In genomic region chr14:23173039-23173438, GRCh38 we compare ENCODE assay signal across 23 cellular contexts. TPM values are rescaled to one million over a fixed set of nuclear protein-coding genes. Genes with fewer than 3 reads are reported as not detected.
A peak's percentile ranks its signal among the peaks of the same experiment; 100 is the strongest.
DNase-seq lines count a peak whose midpoint lies in the region; ATAC-seq, FAIRE-seq and TF ChIP-seq lines count a peak whose summit lies in the region.
"Had no signal": no experiment of that assay in that cellular context is flagged by ENCODE, and none has a peak within 500 bp of the region (broad histone marks: within the 10 kb centered on the region; RNA-seq: fewer than 3 reads in every experiment).

No MANE protein-coding gene starts in this region.

- no TSS peak for BruUV-seq in HepG2 (replicated peaks; lab: Mats Ljungman, UMichigan)

- no peak overlapping the region for H2AFZ ChIP-seq in HepG2 (ENCODE audit: low read length)

- H3K9me3 Mint-ChIP-seq in brain (peaks cover 0 to 2% (median 0%) of the 10 kb centered on the region in 5 experiments), mesothelial cell of epicardium (no peaks in the 10 kb centered on the region)

- in situ Hi-C loops in HepG2 (cut with HindIII; ENCODE audit: extremely low pct_ligation_motif_present, low pct_unique_long_range_greater_than_20kb), result no loop called here

- H3K4me1 Mint-ChIP-seq in brain (peaks cover 54% of the 10 kb centered on the region), mesothelial cell of epicardium (peaks cover 66% of the 10 kb centered on the region)

- H3K9me3 ChIP-seq in right lobe of liver, result no peaks in the 10 kb centered on the region
- H3K9me3 ChIP-seq in HepG2 (ENCODE audit: low read length), result no peaks in the 10 kb centered on the region
- H3K9me3 ChIP-seq: pancreas had no signal

- TF ChIP-seq EP300 in HepG2 (IDR thresholded peaks at IDR 0.05; ENCODE audit: low read depth in 2 of 2, low read length in 2 of 2), result no peak
- no peak for TF ChIP-seq EP300 in HepG2 (CRISPR knock-in tag; IDR thresholded peaks at IDR 0.05; ENCODE audit: borderline replicate concordance)

- H3K4me3 Mint-ChIP-seq in brain (peak overlapping the region in 2 of 5 experiments; percentile 31 to 48), mesothelial cell of epicardium (no peak overlapping the region)

- CTCF ChIA-PET in HepG2 (lab: Yijun Ruan, JAX; ENCODE audit: low intra/inter-chr PET ratio, low total read pairs), result no interaction called here

- H3K9ac ChIP-seq in HepG2 (ENCODE audit: insufficient read depth, low read depth, low read length), result no peak overlapping the region

- no peaks in the 10 kb centered on the region for H3K36me3 Mint-ChIP-seq in brain
- no peaks in the 10 kb centered on the region for H3K36me3 Mint-ChIP-seq in mesothelial cell of epicardium

- WGBS in right lobe of liver (ENCODE audit: insufficient coverage, low coverage, low lambda C conversion rate, missing lambda C conversion rate), result 67% methylated on average over 2 of the region's 2 CpGs
- WGBS in HepG2 (ENCODE audit: low lambda C conversion rate), result 51% methylated on average over 2 of the region's 2 CpGs

- H3K27ac ChIP-seq in right lobe of liver (no peak overlapping the region), HepG2 (ENCODE audit: extremely low read length, insufficient read depth, low read length) (no peak overlapping the region)
- H3K27ac ChIP-seq: pancreas had no signal

- H3K4me1 ChIP-seq in right lobe of liver, result no peaks in the 10 kb centered on the region
- H3K4me1 ChIP-seq in HepG2 (ENCODE audit: insufficient read depth, low read length), result peaks cover 15% of the 10 kb centered on the region

- DNase-seq in right lobe of liver (no peak), HepG2 (ENCODE audit: low spot score) (no peak), mesothelial cell of epicardium (ENCODE audit: low spot score in 2 of 2, unreplicated experiment in 2 of 2) (no peak), SK-N-DZ (ENCODE audit: low spot score) (no peak), NCI-H146 (lab: John Stamatoyannopoulos, UW) (no peak), H4 (ENCODE audit: low spot score) (no peak)
- no peak for DNase-seq in activated CD4-positive, CD25-positive, alpha-beta regulatory T cell (lab: John Stamatoyannopoulos, UW)
- DNase-seq: activated CD4-positive, alpha-beta T cell treated with anti-CD3 and anti-CD28 coated beads, Interleukin-2, amount 50 U/mL, for 1 hour; activated naive CD4-positive, alpha-beta T cell treated with Interleukin-2 at 50 U/mL for 16 hours; activated T-cell treated with anti-CD3 and anti-CD28 coated beads for 4 hours; aorta; C1 segment of cervical spinal cord; Kasumi-1; left cardiac atrium; NCI-H524 treated with DMSO at 0.1 percent for 48 hours; pancreas; small intestine; stimulated activated CD4-positive, alpha-beta T cell treated with anti-CD3 and anti-CD28 coated beads, Interleukin-4, amount 100 ng/mL, for 24 hours had no signal

- H3K27ac Mint-ChIP-seq in brain (peak overlapping the region in 3 of 5 experiments; percentile 32 to 65 (median 43)), mesothelial cell of epicardium (peak overlapping the region; percentile 62)

- FAIRE-seq in HepG2 (lab: Jason Lieb, UNC), result no peak
- FAIRE-seq: pancreas, small intestine had no signal

- no peak overlapping the region for H3K4me2 ChIP-seq in HepG2 (ENCODE audit: low read depth, low read length)

- H3K27me3 ChIP-seq in right lobe of liver, result no peaks in the 10 kb centered on the region
- peaks cover 3 to 31% of the 10 kb centered on the region in 2 experiments; a peak in 3 of 5 replicates for H3K27me3 ChIP-seq in HepG2 (ENCODE audit: control insufficient read depth in 1 of 2, insufficient read depth in 2 of 2, low read length in 2 of 2)
- H3K27me3 ChIP-seq: pancreas had no signal

- H3K27me3 Mint-ChIP-seq in brain (peaks cover 7% of the 10 kb centered on the region), mesothelial cell of epicardium (ENCODE audit: low read depth) (no peaks in the 10 kb centered on the region)

- POLR2A ChIA-PET in HepG2 (lab: Yijun Ruan, JAX), result interaction anchor here (1.2 kb wide), 1 partner anchor 9 kb away, joined by 3 read pairs; no protein-coding TSS in a partner anchor

- TF ChIP-seq CTCF in right lobe of liver (IDR thresholded peaks at IDR 0.05) (no peak), HepG2 (CRISPR knock-in tag; IDR thresholded peaks at IDR 0.05) (no peak), brain (conservative IDR thresholded peaks at IDR 0.05) (no peak), mesothelial cell of epicardium (IDR thresholded peaks at IDR 0.05; ENCODE audit: unreplicated experiment) (no peak)

- no peak for TF ChIP-seq RAD21 in HepG2 (CRISPR knock-in tag; IDR thresholded peaks at IDR 0.05)

- H3K79me2 ChIP-seq in HepG2 (ENCODE audit: insufficient read depth, low read length), result no peaks in the 10 kb centered on the region

- intact Hi-C loops in right lobe of liver (cut with DNase I), result no loop called here
- intact Hi-C loops in HepG2 (cut with micrococcal nuclease; ENCODE audit: unreplicated experiment), result no loop called here

- TF ChIP-seq POLR2A in right lobe of liver (IDR thresholded peaks at IDR 0.05) (no peak), HepG2 (IDR thresholded peaks at IDR 0.05; ENCODE audit: insufficient read depth in 1 of 2, low read depth in 2 of 2, low read length in 2 of 2) (no peak)

- no peaks in the 10 kb centered on the region for H3K36me3 ChIP-seq in right lobe of liver
- H3K36me3 ChIP-seq in HepG2 (replicated peaks in 1 of 2; ENCODE audit: control insufficient read depth in 1 of 2, insufficient read depth in 2 of 2, low read length in 2 of 2), result no peaks in the 10 kb centered on the region
- H3K36me3 ChIP-seq: pancreas had no signal

- H4K20me1 ChIP-seq in HepG2 (ENCODE audit: insufficient read depth, low read length), result no peaks in the 10 kb centered on the region

- H3K4me3 ChIP-seq in right lobe of liver, result no peak overlapping the region
- H3K4me3 ChIP-seq in HepG2 (replicated peaks in 1 of 3; ENCODE audit: insufficient read depth in 1 of 3, low read depth in 2 of 3, low read length in 3 of 3), result no peak overlapping the region
- H3K4me3 ChIP-seq: pancreas had no signal

- ATAC-seq in right lobe of liver, result peak; percentile 61 to 74 (median 67)
- no peak for ATAC-seq in HepG2

RNA-seq across cellular contexts. Expression of gene SLC7A8, which starts 10.4 kb away (rescaled TPM):
- total RNA-seq in right lobe of liver (10 to 100 TPM in 1 of 6 experiments, 1 to 10 TPM in 5; 3.2 to 10.1 (median 4.4) TPM), HepG2 (2016; rRNA removed; fragmentation: Illumina TruSeq; extraction: Trizol) (not detected in 2 replicates), mesothelial cell of epicardium (52.5 to 62.3 TPM (median 58.7 TPM) in 3 replicates)
- total RNA-seq in HepG2 (2016; cell fraction: cytosol; rRNA removed; fragmentation: Illumina TruSeq; extraction: Trizol; ENCODE audit: low read depth), result not detected in 2 replicates
- not detected in 2 replicates for total RNA-seq in HepG2 (2016; cell fraction: insoluble cytoplasmic fraction; rRNA removed; fragmentation: Illumina TruSeq; extraction: Trizol)
- not detected in 2 replicates for total RNA-seq in HepG2 (2016; cell fraction: membrane; rRNA removed; fragmentation: Illumina TruSeq; extraction: Trizol)
- total RNA-seq in HepG2 (2016; cell fraction: nucleus; rRNA removed; fragmentation: Illumina TruSeq; extraction: Trizol), result not detected in 2 replicates
- polyA plus RNA-seq in HepG2 (2011; rRNA removed) (0.03 and 0.25 TPM in 2 replicates), brain (ENCODE audit: insufficient read depth, low read depth, low replicate concordance) (7.0 TPM)
- polyA plus RNA-seq in HepG2 (2011; cell fraction: cytosol; rRNA removed), result not detected in 2 replicates
- 0.03 and 0.11 TPM in 2 replicates for polyA plus RNA-seq in HepG2 (2011; cell fraction: nucleus; rRNA removed)
- not detected in 2 replicates for polyA plus RNA-seq in HepG2 (2012)
- not detected in 2 replicates for polyA plus RNA-seq in HepG2 (2016; cell fraction: cytosol; fragmentation: Illumina TruSeq; extraction: Trizol; ENCODE audit: low read depth)
- polyA plus RNA-seq in HepG2 (2016; cell fraction: insoluble cytoplasmic fraction; fragmentation: Illumina TruSeq; extraction: Trizol; ENCODE audit: low read depth), result not detected in 2 replicates
- polyA plus RNA-seq in HepG2 (2016; cell fraction: membrane; fragmentation: Illumina TruSeq; extraction: Trizol; ENCODE audit: low read depth), result not detected in 2 replicates
- not detected in 2 replicates for polyA plus RNA-seq in HepG2 (2016; cell fraction: nucleus; fragmentation: Illumina TruSeq; extraction: Trizol; ENCODE audit: insufficient read depth, low read depth)
- 1.4 TPM in 1 of 2 replicates, not detected in the other for polyA minus RNA-seq in HepG2 (2011; rRNA and poly(A)+ RNA removed; ENCODE audit: low replicate concordance)
- not detected in 2 replicates for polyA minus RNA-seq in HepG2 (2011; cell fraction: cytosol; rRNA and poly(A)+ RNA removed)
- polyA minus RNA-seq in HepG2 (2011; cell fraction: nucleus; rRNA and poly(A)+ RNA removed), result not detected in 2 replicates
- polyA plus RNA-seq in SK-N-DZ (2014; cell fraction: cytosol; rRNA removed), result 0.63 TPM in 1 of 2 replicates, not detected in the other
- polyA plus RNA-seq in SK-N-DZ (2014; cell fraction: nucleus; rRNA removed), result not detected in 2 replicates
- total RNA-seq in H4 (2014; rRNA removed; shearing (Covaris generic)), result 5.2 and 5.6 TPM in 2 replicates

RNA-seq across cellular contexts. Expression of gene CEBPE, which starts 54.0 kb away (rescaled TPM):
- under 1 TPM in 2 of 6 experiments, not detected in 4; 0.13 to 0.18 TPM for total RNA-seq in right lobe of liver
- 0.11 TPM in 1 of 2 replicates, not detected in the other for total RNA-seq in HepG2 (2016; rRNA removed; fragmentation: Illumina TruSeq; extraction: Trizol)
- total RNA-seq in HepG2 (2016; cell fraction: cytosol; rRNA removed; fragmentation: Illumina TruSeq; extraction: Trizol; ENCODE audit: low read depth), result not detected in 2 replicates
- 0.12 TPM in 1 of 2 replicates, not detected in the other for total RNA-seq in HepG2 (2016; cell fraction: insoluble cytoplasmic fraction; rRNA removed; fragmentation: Illumina TruSeq; extraction: Trizol)
- total RNA-seq in HepG2 (2016; cell fraction: membrane; rRNA removed; fragmentation: Illumina TruSeq; extraction: Trizol), result 0.17 TPM in 1 of 2 replicates, not detected in the other
- total RNA-seq in HepG2 (2016; cell fraction: nucleus; rRNA removed; fragmentation: Illumina TruSeq; extraction: Trizol), result not detected in 2 replicates
- polyA plus RNA-seq in HepG2 (2011; rRNA removed), result 0.09 and 0.10 TPM in 2 replicates
- 0.10 and 0.13 TPM in 2 replicates for polyA plus RNA-seq in HepG2 (2011; cell fraction: cytosol; rRNA removed)
- polyA plus RNA-seq in HepG2 (2011; cell fraction: nucleus; rRNA removed), result 0.10 TPM in 1 of 2 replicates, not detected in the other
- polyA plus RNA-seq in HepG2 (2012), result 0.09 TPM in 1 of 2 replicates, not detected in the other
- not detected in 2 replicates for polyA plus RNA-seq in HepG2 (2016; cell fraction: cytosol; fragmentation: Illumina TruSeq; extraction: Trizol; ENCODE audit: low read depth)
- not detected in 2 replicates for polyA plus RNA-seq in HepG2 (2016; cell fraction: insoluble cytoplasmic fraction; fragmentation: Illumina TruSeq; extraction: Trizol; ENCODE audit: low read depth)
- polyA plus RNA-seq in HepG2 (2016; cell fraction: membrane; fragmentation: Illumina TruSeq; extraction: Trizol; ENCODE audit: low read depth), result not detected in 2 replicates
- not detected in 2 replicates for polyA plus RNA-seq in HepG2 (2016; cell fraction: nucleus; fragmentation: Illumina TruSeq; extraction: Trizol; ENCODE audit: insufficient read depth, low read depth)
- 0.08 and 0.14 TPM in 2 replicates for polyA minus RNA-seq in HepG2 (2011; rRNA and poly(A)+ RNA removed; ENCODE audit: low replicate concordance)
- polyA minus RNA-seq in HepG2 (2011; cell fraction: cytosol; rRNA and poly(A)+ RNA removed), result not detected in 2 replicates
- polyA minus RNA-seq in HepG2 (2011; cell fraction: nucleus; rRNA and poly(A)+ RNA removed), result not detected in 2 replicates
- polyA plus RNA-seq in brain (ENCODE audit: insufficient read depth, low read depth, low replicate concordance), result not detected
- total RNA-seq in mesothelial cell of epicardium, result not detected in 3 replicates
- polyA plus RNA-seq in SK-N-DZ (2014; cell fraction: cytosol; rRNA removed), result not detected in 2 replicates
- not detected in 2 replicates for polyA plus RNA-seq in SK-N-DZ (2014; cell fraction: nucleus; rRNA removed)
- total RNA-seq in H4 (2014; rRNA removed; shearing (Covaris generic)), result not detected in 2 replicates
- total RNA-seq: A673, fibroblast of villous mesenchyme, HT1080, left cardiac atrium, myocyte, pancreas had no signal
- polyA plus RNA-seq: pancreas had no signal
